Comparison of ENCODE assay signal across 7 cellular contexts in the genomic region with DNA sequence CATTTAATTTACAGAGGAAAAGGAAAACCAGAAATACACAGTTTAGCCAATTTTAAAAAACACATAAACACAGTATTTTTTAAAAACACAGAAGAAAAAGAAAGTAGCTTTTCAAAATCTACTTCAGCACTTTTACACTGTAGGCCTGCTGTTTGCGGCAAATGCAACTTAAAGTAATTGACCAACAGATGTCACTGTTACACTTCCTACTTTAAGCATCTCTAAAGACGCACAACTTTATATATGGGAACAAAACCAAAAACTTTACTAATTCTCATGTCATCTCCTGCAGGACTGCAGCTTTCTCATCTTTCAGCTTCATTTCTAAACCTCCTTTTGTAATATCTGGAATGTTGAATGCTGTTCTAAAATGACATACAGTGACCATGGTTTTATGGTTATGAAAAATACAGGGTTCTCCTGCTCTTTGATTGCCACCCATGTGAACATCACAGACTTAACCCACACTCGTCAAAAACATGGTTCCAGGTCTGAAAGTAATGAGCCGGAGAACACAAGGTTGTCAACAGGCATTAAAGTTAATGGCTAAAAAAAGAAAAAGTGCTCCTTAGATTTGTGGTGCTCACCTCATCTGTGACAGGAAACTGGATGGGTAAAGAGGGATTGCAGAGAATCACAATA.
DNase-seq lines count a peak whose midpoint lies in the region; ATAC-seq, FAIRE-seq and TF ChIP-seq lines count a peak whose summit lies in the region.

No MANE protein-coding gene starts in this region.

- DNase-seq in G401 (ENCODE audit: low spot score) (peak; percentile 13), KBM-7 (peak; percentile 50), T-helper 17 cell (no peak), small intestine (peak; percentile 51), GM19238 (ENCODE audit: insufficient read length, low spot score) (no peak)

- H3K9me3 ChIP-seq in T-helper 17 cell (ENCODE audit: control insufficient read depth, low read length, poor library complexity, severe bottlenecking), result no peaks in the 10 kb centered on the region
- H3K9me3 ChIP-seq in gastroesophageal sphincter, result no peaks in the 10 kb centered on the region
- H3K9me3 ChIP-seq in small intestine (ENCODE audit: control insufficient read depth, low read depth), result no peaks in the 10 kb centered on the region

- H3K4me3 ChIP-seq in gastroesophageal sphincter (no peak overlapping the region), small intestine (ENCODE audit: low read depth in 1 of 2, low read length in 2 of 2) (no peak overlapping the region)

- in situ Hi-C loops in G401 (cut with HindIII; ENCODE audit: low sequenced_read_pairs) (no loop called here), KBM-7 (cut with MboI; ENCODE audit: low pct_unique_long_range_greater_than_20kb, low sequenced_read_pairs) (no loop called here)

- H3K27me3 Mint-ChIP-seq in T-helper 17 cell, result peaks cover 4% of the 10 kb centered on the region

- ATAC-seq in T-helper 17 cell (peak; percentile 80), gastroesophageal sphincter (no peak), HG02610 (IDR thresholded peaks at IDR 0.05; ENCODE audit: unreplicated experiment) (no peak)

- H3K4me1 ChIP-seq in gastroesophageal sphincter, result peaks cover 2 to 17% (median 5%) of the 10 kb centered on the region in 3 donors
- H3K4me1 ChIP-seq in small intestine (ENCODE audit: control insufficient read depth in 2 of 2, insufficient read depth in 1 of 2, low read depth in 1 of 2, low read length in 1 of 2), result no peaks in the 10 kb centered on the region

- 13 to 24% methylated on average over 3 to 4 of the region's 4 CpGs for WGBS in gastroesophageal sphincter (ENCODE audit: low coverage in 1 of 2), 2 donors
- WGBS in small intestine, 3 donors, result 20 to 31% (median 24%) methylated on average over 4 of the region's 4 CpGs

- H3K36me3 Mint-ChIP-seq in T-helper 17 cell (ENCODE audit: low read depth), result peaks cover 2% of the 10 kb centered on the region

- peak overlapping the region; percentile 70 for H3K27ac Mint-ChIP-seq in T-helper 17 cell

- H3K36me3 ChIP-seq in gastroesophageal sphincter, result no peaks in the 10 kb centered on the region
- H3K36me3 ChIP-seq in small intestine (ENCODE audit: control insufficient read depth in 2 of 2, insufficient read depth in 2 of 2, low read length in 2 of 2), result no peaks in the 10 kb centered on the region

- H3K27ac ChIP-seq in gastroesophageal sphincter (no peak overlapping the region), small intestine (ENCODE audit: low read depth in 1 of 2, low read length in 1 of 2) (no peak overlapping the region)

- peak; percentile 34 to 62 (median 59) for TF ChIP-seq CTCF in gastroesophageal sphincter (IDR thresholded peaks at IDR 0.05)

- no peak for TF ChIP-seq EP300 in gastroesophageal sphincter (IDR thresholded peaks at IDR 0.05)

- no peak for TF ChIP-seq POLR2A in gastroesophageal sphincter (IDR thresholded peaks at IDR 0.05)

- no peak for FAIRE-seq in small intestine (lab: Jason Lieb, UNC)

- peak overlapping the region; percentile 72 for H3K4me3 Mint-ChIP-seq in T-helper 17 cell

- H3K27me3 ChIP-seq in gastroesophageal sphincter (no peaks in the 10 kb centered on the region), small intestine (ENCODE audit: control insufficient read depth in 2 of 2, insufficient read depth in 2 of 2, low read length in 2 of 2) (no peaks in the 10 kb centered on the region)

- H3K4me1 Mint-ChIP-seq in T-helper 17 cell, result peaks cover 12% of the 10 kb centered on the region

Comparison
In these comparisons a context has a peak if more than half of its experiments do, and no peak if none do; other contexts are left out.
1. DNase-seq: peak in G401 (single experiment), KBM-7 (single experiment) and small intestine (single experiment); none in T-helper 17 cell (0 of 3) and GM19238 (single experiment).